Comparison of ENCODE assay signal across 22 cellular contexts in genomic region chr2:171185941-171186340, GRCh38. TPM values are rescaled to one million over a fixed set of nuclear protein-coding genes. Genes with fewer than 3 reads are reported as not detected.
A peak's percentile ranks its signal among the peaks of the same experiment; 100 is the strongest.
DNase-seq lines count a peak whose midpoint lies in the region; ATAC-seq, FAIRE-seq and TF ChIP-seq lines count a peak whose summit lies in the region.
"Had no signal": no experiment of that assay in that cellular context is flagged by ENCODE, and none has a peak within 500 bp of the region (broad histone marks: within the 10 kb centered on the region; RNA-seq: fewer than 3 reads in every experiment).

No MANE protein-coding gene starts in this region.

- no peaks in the 10 kb centered on the region for H4K20me1 ChIP-seq in astrocyte (ENCODE audit: insufficient read depth, low read length)

- peaks cover 10% of the 10 kb centered on the region for H3K4me1 ChIP-seq in astrocyte (ENCODE audit: insufficient read depth, low read length)
- H3K4me1 ChIP-seq: lower lobe of right lung, uterus had no signal

- H3K27me3 ChIP-seq in astrocyte (ENCODE audit: insufficient read depth, low read length), result no peaks in the 10 kb centered on the region
- H3K27me3 ChIP-seq: uterus had no signal

- no peaks in the 10 kb centered on the region for H3K27me3 Mint-ChIP-seq in astrocyte (ENCODE audit: low read depth, unreplicated experiment)
- peaks cover 11 to 12% of the 10 kb centered on the region in 2 donors for H3K27me3 Mint-ChIP-seq in effector memory CD8-positive, alpha-beta T cell
- H3K27me3 Mint-ChIP-seq: activated B cell treated with CpG ODN at 0.5 μM for 24 hours; stimulated activated naive B cell treated with anti-CD40 and anti-IgM and Interleukin-4, amounts not matched to agents 10 μg/mL and 1 μg/mL and 100 μg/mL, for 72 hours had no signal

- no peak overlapping the region for H3K4me3 Mint-ChIP-seq in astrocyte (ENCODE audit: unreplicated experiment)
- H3K4me3 Mint-ChIP-seq in effector memory CD8-positive, alpha-beta T cell, result no peak overlapping the region
- H3K4me3 Mint-ChIP-seq: activated B cell treated with CpG ODN at 0.5 μM for 24 hours; stimulated activated naive B cell treated with anti-CD40 and anti-IgM and Interleukin-4, amounts not matched to agents 10 μg/mL and 1 μg/mL and 100 μg/mL, for 72 hours had no signal

- no peaks in the 10 kb centered on the region for H3K9me3 ChIP-seq in astrocyte (ENCODE audit: insufficient read depth, low read depth, low read length)
- H3K9me3 ChIP-seq: lower lobe of right lung, uterus had no signal

- H3K4me3 ChIP-seq in astrocyte (ENCODE audit: insufficient read depth, low read depth, low read length), result no peak overlapping the region
- H3K4me3 ChIP-seq in foreskin fibroblast (ENCODE audit: low read depth in 1 of 2, low read length in 2 of 2), result no peak overlapping the region
- H3K4me3 ChIP-seq: lower lobe of right lung, PC-9, uterus had no signal

- TF ChIP-seq POLR2A in H54 (IDR thresholded peaks at IDR 0.05; ENCODE audit: low read depth, low read length), result no peak

- no peak for ATAC-seq in HG03469 (IDR thresholded peaks at IDR 0.05; ENCODE audit: unreplicated experiment)
- ATAC-seq in effector memory CD8-positive, alpha-beta T cell (replicated peaks), result no peak
- ATAC-seq: lower lobe of right lung; sciatic nerve; stimulated activated naive B cell treated with anti-CD40 and anti-IgM and Interleukin-4, amounts not matched to agents 10 μg/mL and 1 μg/mL and 100 μg/mL, for 72 hours had no signal

- TF ChIP-seq CTCF in astrocyte (IDR thresholded peaks at IDR 0.05; ENCODE audit: insufficient read depth, low read depth, low read length) (no peak), foreskin fibroblast (IDR thresholded peaks at IDR 0.05; ENCODE audit: low read depth, low read length) (no peak)

- H3K27ac Mint-ChIP-seq in astrocyte (ENCODE audit: unreplicated experiment), result no peak overlapping the region
- no peak overlapping the region for H3K27ac Mint-ChIP-seq in effector memory CD8-positive, alpha-beta T cell
- H3K27ac Mint-ChIP-seq: activated B cell treated with CpG ODN at 0.5 μM for 24 hours; stimulated activated naive B cell treated with anti-CD40 and anti-IgM and Interleukin-4, amounts not matched to agents 10 μg/mL and 1 μg/mL and 100 μg/mL, for 72 hours had no signal

- no peaks in the 10 kb centered on the region for H3K9me3 Mint-ChIP-seq in astrocyte (ENCODE audit: unreplicated experiment)
- H3K9me3 Mint-ChIP-seq in effector memory CD8-positive, alpha-beta T cell, result no peaks in the 10 kb centered on the region
- H3K9me3 Mint-ChIP-seq: activated B cell treated with CpG ODN at 0.5 μM for 24 hours; stimulated activated naive B cell treated with anti-CD40 and anti-IgM and Interleukin-4, amounts not matched to agents 10 μg/mL and 1 μg/mL and 100 μg/mL, for 72 hours had no signal

- peak overlapping the region; percentile 72 for H3K4me2 ChIP-seq in astrocyte (ENCODE audit: low read length)
- H3K4me2 ChIP-seq: PC-9 had no signal

- peak; percentile 50 for DNase-seq in A172 (ENCODE audit: low spot score)
- no peak for DNase-seq in H54 (ENCODE audit: insufficient read length, low spot score)
- DNase-seq in astrocyte (ENCODE audit: low read depth), result peak; percentile 82
- DNase-seq in foreskin fibroblast, result peak; percentile 65 to 87
- DNase-seq in GF-D8 (lab: John Stamatoyannopoulos, UW), result no peak
- DNase-seq in effector memory CD8-positive, alpha-beta T cell, result no peak
- DNase-seq in urothelium cell line (ENCODE audit: low spot score), result no peak
- DNase-seq: 8988T; activated B cell treated with CpG ODN at 0.5 μM for 24 hours; activated CD8-positive, alpha-beta memory T cell treated with anti-CD3 and anti-CD28 coated beads, Interleukin-2, amount 50 U/mL, for 4 hours; activated naive CD4-positive, alpha-beta T cell treated with Interleukin-2 at 50 U/mL for 16 hours; central memory CD4-positive, alpha-beta T cell; KG1; lower lobe of right lung; NCI-H1694; NCI-H510A treated with DMSO at 0.1 percent for 48 hours; PC-9; stimulated activated naive B cell treated with anti-CD40 and anti-IgM and Interleukin-4, amounts not matched to agents 10 μg/mL and 1 μg/mL and 100 μg/mL, for 72 hours; uterus had no signal

- H3K27ac ChIP-seq in astrocyte (ENCODE audit: low read depth, low read length), result peak overlapping the region; percentile 55
- H3K27ac ChIP-seq: epithelial cell of prostate, lower lobe of right lung, PC-9 had no signal

- peak overlapping the region; percentile 26 for H3K9ac ChIP-seq in astrocyte (ENCODE audit: low read length)

- peak overlapping the region; percentile 64 for H2AFZ ChIP-seq in astrocyte (ENCODE audit: low read depth, low read length)
- H2AFZ ChIP-seq: PC-9 had no signal

- H3K79me2 ChIP-seq in astrocyte (ENCODE audit: insufficient read depth, low read length), result no peaks in the 10 kb centered on the region

- peak; percentile 66 for FAIRE-seq in H54 (lab: Jason Lieb, UNC)
- FAIRE-seq in astrocyte (lab: Jason Lieb, UNC), result peak; percentile 87
- FAIRE-seq in urothelium cell line (lab: Jason Lieb, UNC), result no peak

- no peaks in the 10 kb centered on the region for H3K36me3 Mint-ChIP-seq in astrocyte (ENCODE audit: low read depth, unreplicated experiment)
- H3K36me3 Mint-ChIP-seq in effector memory CD8-positive, alpha-beta T cell (ENCODE audit: insufficient read depth), result no peaks in the 10 kb centered on the region

- H3K4me1 Mint-ChIP-seq in astrocyte (ENCODE audit: low read depth, unreplicated experiment), result peaks cover 6% of the 10 kb centered on the region
- no peaks in the 10 kb centered on the region for H3K4me1 Mint-ChIP-seq in effector memory CD8-positive, alpha-beta T cell (ENCODE audit: low read depth in 2 of 2)

- no peaks in the 10 kb centered on the region for H3K36me3 ChIP-seq in astrocyte (ENCODE audit: insufficient read depth, low read length)
- H3K36me3 ChIP-seq: lower lobe of right lung, uterus had no signal

RNA-seq across cellular contexts. Expression of gene TLK1, which starts 25.2 kb away (rescaled TPM):
- 17.4 and 19.7 TPM in 2 replicates for total RNA-seq in A172 (2014; rRNA removed; shearing (Covaris generic))
- total RNA-seq in astrocyte, result 50.1 and 50.2 TPM in 2 replicates

Comparison
In these comparisons a context has a peak if more than half of its experiments do, and no peak if none do; other contexts are left out.
1. DNase-seq: peak in A172 (single experiment), astrocyte (single experiment) and foreskin fibroblast (2 of 2); none in H54 (single experiment), GF-D8 (single experiment), effector memory CD8-positive, alpha-beta T cell (0 of 3) and urothelium cell line (single experiment).